Comparison of ENCODE assay signal across 8 cellular contexts in genomic region chr6:166488081-166488685, GRCh38.
DNase-seq lines count a peak whose midpoint lies in the region; ATAC-seq and TF ChIP-seq lines count a peak whose summit lies in the region.

No MANE protein-coding gene starts in this region.

- H3K27ac ChIP-seq in CD8-positive, alpha-beta memory T cell (ENCODE audit: low read depth, low read length) = peak overlapping the region; percentile 62
- H3K27ac ChIP-seq in heart left ventricle = peak overlapping the region in 11 of 12 donors; percentile 23 to 90 (median 52)

- TF ChIP-seq CTCF in heart left ventricle (IDR thresholded peaks at IDR 0.05) = no peak

- no peak for TF ChIP-seq POLR2A in heart left ventricle (IDR thresholded peaks at IDR 0.05)

- CTCF ChIA-PET in CD8-positive, alpha-beta memory T cell (lab: Charles Lee) = interaction anchor here (1.1 to 2.6 kb wide), 9 partner anchors 51 to 139 kb away, joined by 3 to 8 read pairs (median 5); partner anchors contain the start of gene RPS6KA2

- peaks cover 27 to 31% (median 31%) of the 10 kb centered on the region in 3 donors for H3K4me1 Mint-ChIP-seq in CD8-positive, alpha-beta memory T cell
- H3K4me1 Mint-ChIP-seq in activated T-cell treated with anti-CD3 and anti-CD28 coated beads, Interleukin-2, amount 50 U/mL, for 72 hours (ENCODE audit: low read depth) = peaks cover 18% of the 10 kb centered on the region

- no peaks in the 10 kb centered on the region for H3K36me3 Mint-ChIP-seq in CD8-positive, alpha-beta memory T cell
- peaks cover 11 to 20% of the 10 kb centered on the region in 2 donors for H3K36me3 Mint-ChIP-seq in activated T-cell treated with anti-CD3 and anti-CD28 coated beads, Interleukin-2, amount 50 U/mL, for 72 hours (ENCODE audit: insufficient read depth in 2 of 2)

- intact Hi-C loops in heart left ventricle (cut with DNase I) = loop anchor here in 1 of 10 donors (5.0 kb wide), 1 partner anchor 139 kb away; the partner anchor contains the start of gene RPS6KA2

- peak overlapping the region; percentile 11 to 84 (median 78) for H3K4me3 Mint-ChIP-seq in CD8-positive, alpha-beta memory T cell
- H3K4me3 Mint-ChIP-seq in activated T-cell treated with anti-CD3 and anti-CD28 coated beads, Interleukin-2, amount 50 U/mL, for 72 hours = peak overlapping the region; percentile 81

- H3K36me3 ChIP-seq in CD8-positive, alpha-beta memory T cell (ENCODE audit: insufficient read depth, low read length) = no peaks in the 10 kb centered on the region
- H3K36me3 ChIP-seq in heart left ventricle = peaks cover 0 to 34% (median 20%) of the 10 kb centered on the region in 9 donors

- H3K27me3 Mint-ChIP-seq in CD8-positive, alpha-beta memory T cell = no peaks in the 10 kb centered on the region
- no peaks in the 10 kb centered on the region for H3K27me3 Mint-ChIP-seq in activated T-cell treated with anti-CD3 and anti-CD28 coated beads, Interleukin-2, amount 50 U/mL, for 72 hours (ENCODE audit: low read depth)

- POLR2A ChIA-PET in CD8-positive, alpha-beta memory T cell (lab: Charles Lee) = interaction anchor here (0.6 to 1.5 kb wide), 5 partner anchors 25 to 651 kb away, joined by 3 to 6 read pairs (median 3); partner anchors contain the start of gene RPS6KA2

- peak overlapping the region; percentile 89 to 100 (median 96) for H3K27ac Mint-ChIP-seq in CD8-positive, alpha-beta memory T cell
- H3K27ac Mint-ChIP-seq in activated T-cell treated with anti-CD3 and anti-CD28 coated beads, Interleukin-2, amount 50 U/mL, for 72 hours = peak overlapping the region; percentile 88

- peak overlapping the region; percentile 38 for H3K4me3 ChIP-seq in CD8-positive, alpha-beta memory T cell (ENCODE audit: low read length)
- peak overlapping the region in 2 of 12 donors; percentile 12 to 18 for H3K4me3 ChIP-seq in heart left ventricle

- peak; percentile 67 to 86 (median 82) for DNase-seq in CD8-positive, alpha-beta memory T cell
- DNase-seq in NAMALWA (ENCODE audit: low spot score) (peak; percentile 54), heart left ventricle (peak; percentile 70 to 81 (median 73)), NCI-H1092 treated with DMSO at 0.1 percent for 48 hours (lab: John Stamatoyannopoulos, UW) (no peak), NCI-H2081 (lab: John Stamatoyannopoulos, UW) (no peak)
- peak; percentile 68 to 70 for DNase-seq in activated T-cell treated with anti-CD3 and anti-CD28 coated beads, Interleukin-2, amount 50 U/mL, for 72 hours
- peak; percentile 32 to 60 for DNase-seq in stimulated activated CD4-positive, alpha-beta T cell treated with anti-CD3 and anti-CD28 coated beads, Interleukin-1b, Interleukin-23, amount 100 ng/mL, for 1 hour (ENCODE audit: low read depth in 2 of 2)

- peaks cover 23% of the 10 kb centered on the region for H3K4me1 ChIP-seq in CD8-positive, alpha-beta memory T cell (ENCODE audit: insufficient read depth, low read length)
- H3K4me1 ChIP-seq in heart left ventricle = peaks cover 0 to 34% (median 20%) of the 10 kb centered on the region in 12 donors

- peak; percentile 90 for ATAC-seq in GM21723 (IDR thresholded peaks at IDR 0.05; ENCODE audit: unreplicated experiment)
- ATAC-seq in activated T-cell treated with anti-CD3 and anti-CD28 coated beads, Interleukin-2, amount 50 U/mL, for 72 hours (replicated peaks in 1 of 2) = peak; percentile 95 to 96
- ATAC-seq in heart left ventricle = peak; percentile 43 to 88 (median 69)

- WGBS in heart left ventricle, 4 donors = 37 to 58% (median 54%) methylated on average over 15 of the region's 15 CpGs

- no peaks in the 10 kb centered on the region for H3K9me3 ChIP-seq in CD8-positive, alpha-beta memory T cell (ENCODE audit: low read length)
- H3K9me3 ChIP-seq in heart left ventricle = no peaks in the 10 kb centered on the region

- H3K9me3 Mint-ChIP-seq in CD8-positive, alpha-beta memory T cell = no peaks in the 10 kb centered on the region
- peaks cover 3 to 7% of the 10 kb centered on the region in 2 donors for H3K9me3 Mint-ChIP-seq in activated T-cell treated with anti-CD3 and anti-CD28 coated beads, Interleukin-2, amount 50 U/mL, for 72 hours

- H3K27me3 ChIP-seq in CD8-positive, alpha-beta memory T cell (ENCODE audit: insufficient read depth, low read length, poor library complexity, severe bottlenecking) = no peaks in the 10 kb centered on the region
- no peaks in the 10 kb centered on the region for H3K27me3 ChIP-seq in heart left ventricle

Comparison
In these comparisons a context has a peak if more than half of its experiments do, and no peak if none do; other contexts are left out.
1. DNase-seq: peak in CD8-positive, alpha-beta memory T cell (5 of 5), NAMALWA (single experiment), activated T-cell treated with anti-CD3 and anti-CD28 coated beads, Interleukin-2, amount 50 U/mL, for 72 hours (2 of 2), heart left ventricle (5 of 5) and stimulated activated CD4-positive, alpha-beta T cell treated with anti-CD3 and anti-CD28 coated beads, Interleukin-1b, Interleukin-23, amount 100 ng/mL, for 1 hour (2 of 2); none in NCI-H1092 treated with DMSO at 0.1 percent for 48 hours (single experiment) and NCI-H2081 (0 of 2).
2. Peak in every context shown above with its lines, with median percentiles within 50 percentile points of each other: ATAC-seq.